ENCODE assay signal across 8 cellular contexts in the genomic region with DNA sequence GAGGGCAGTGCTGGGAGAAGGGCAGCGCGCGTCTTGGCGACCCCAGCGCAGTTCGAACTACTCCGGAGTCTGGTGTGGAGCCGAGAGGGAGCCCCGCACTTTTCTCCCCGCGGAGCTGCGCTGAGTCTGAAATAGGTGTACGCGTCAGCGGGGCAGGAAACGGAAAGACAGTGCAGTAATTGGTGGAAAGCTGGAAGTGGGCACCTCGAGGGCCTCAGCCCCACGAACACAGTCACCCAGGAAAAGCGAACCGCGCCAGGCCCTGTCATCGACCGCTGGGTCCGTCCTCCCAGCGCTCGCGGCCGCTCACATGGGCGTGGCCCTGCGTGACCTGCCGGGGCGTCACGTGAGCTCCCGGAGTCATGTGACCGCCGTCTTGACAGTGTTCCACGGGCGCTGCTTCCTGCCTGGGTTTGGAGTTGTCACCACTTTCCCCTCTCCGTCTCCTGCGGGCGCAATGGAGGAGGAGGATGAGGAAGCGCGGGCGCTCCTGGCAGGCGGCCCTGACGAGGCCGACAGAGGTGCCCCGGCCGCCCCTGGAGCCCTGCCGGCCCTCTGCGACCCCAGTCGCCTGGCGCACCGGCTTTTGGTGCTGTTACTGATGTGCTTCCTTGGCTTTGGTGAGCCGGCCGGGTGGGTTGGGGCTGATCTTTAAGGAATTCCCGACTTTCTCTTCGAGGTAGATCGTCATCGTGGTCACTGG. TPM values are rescaled to one million over a fixed set of nuclear protein-coding genes. Genes with fewer than 3 reads are reported as not detected.
DNase-seq lines count a peak whose midpoint lies in the region; ATAC-seq and TF ChIP-seq lines count a peak whose summit lies in the region.

A gene with protein sequence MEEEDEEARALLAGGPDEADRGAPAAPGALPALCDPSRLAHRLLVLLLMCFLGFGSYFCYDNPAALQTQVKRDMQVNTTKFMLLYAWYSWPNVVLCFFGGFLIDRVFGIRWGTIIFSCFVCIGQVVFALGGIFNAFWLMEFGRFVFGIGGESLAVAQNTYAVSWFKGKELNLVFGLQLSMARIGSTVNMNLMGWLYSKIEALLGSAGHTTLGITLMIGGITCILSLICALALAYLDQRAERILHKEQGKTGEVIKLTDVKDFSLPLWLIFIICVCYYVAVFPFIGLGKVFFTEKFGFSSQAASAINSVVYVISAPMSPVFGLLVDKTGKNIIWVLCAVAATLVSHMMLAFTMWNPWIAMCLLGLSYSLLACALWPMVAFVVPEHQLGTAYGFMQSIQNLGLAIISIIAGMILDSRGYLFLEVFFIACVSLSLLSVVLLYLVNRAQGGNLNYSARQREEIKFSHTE (plus strand): TSS at position 359 of the 703 bp plus-strand sequence. CDS start 99 bp downstream, at position 458.

- no TSS peak for BruUV-seq in PC-9 (replicated peaks; lab: Mats Ljungman, UMichigan)

- in situ Hi-C loops in KBM-7 (cut with MboI; ENCODE audit: low pct_unique_long_range_greater_than_20kb, low sequenced_read_pairs): no loop called here

- H3K4me3 ChIP-seq in PC-9: peak within 1 kb of the TSS; percentile 82
- H3K4me3 ChIP-seq in epithelial cell of proximal tubule (ENCODE audit: low read depth, low read length): peak within 1 kb of the TSS; percentile 84

- intact Hi-C loops in PC-9 (cut with micrococcal nuclease; ENCODE audit: unreplicated experiment): loop anchor here (2.0 kb wide), 1 partner anchor 231 kb away; a partner anchor contains a TSS

- peaks cover 35% of the 10 kb centered on the region for H3K4me1 ChIP-seq in PC-9 (replicated peaks; ENCODE audit: insufficient read depth)

- H3K4me2 ChIP-seq in PC-9: peak within 1 kb of the TSS; percentile 91

- peak within 1 kb of the TSS; percentile 100 for H2AFZ ChIP-seq in PC-9

- H3K27ac ChIP-seq in PC-9: peak within 1 kb of the TSS; percentile 43; the same call in 1 of the 2 replicates

- H3K9me3 ChIP-seq in PC-9 (ENCODE audit: insufficient read depth, low read depth): no peaks in the 10 kb centered on the region

- H3K79me2 ChIP-seq in PC-9 (ENCODE audit: low read depth): peaks cover 21% of the 10 kb centered on the region

- no peaks in the 10 kb centered on the region for H3K9me2 ChIP-seq in PC-9 (ENCODE audit: insufficient read depth)

- H4K20me1 ChIP-seq in PC-9 (ENCODE audit: insufficient read depth): no peaks in the 10 kb centered on the region

- ATAC-seq in GM21717 (IDR thresholded peaks at IDR 0.05; ENCODE audit: unreplicated experiment): peak; percentile 99

- 0 out of 2 replicates have a peak, but pooled peaks cover 8% of the 10 kb centered on the region for H3K36me3 ChIP-seq in PC-9 (ENCODE audit: low read depth)

- CTCF ChIA-PET in PC-9 (lab: Charles Lee): interaction anchor here (1.0 kb wide), 2 partner anchors 15 to 74 kb away, joined by 3 to 6 read pairs; no protein-coding TSS in a partner anchor

- POLR2A ChIA-PET in PC-9 (lab: Charles Lee; ENCODE audit: unreplicated experiment): interaction anchor here (0.6 kb wide), 2 partner anchors 9 to 369 kb away, joined by 8 read pairs; no protein-coding TSS in a partner anchor

- DNase-seq in DMS153 treated with DMSO at 0.1 percent for 48 hours (lab: John Stamatoyannopoulos, UW; ENCODE audit: unreplicated experiment) (peak; percentile 55), KBM-7 (peak; percentile 93), PC-9 (peak; percentile 83 to 92), epithelial cell of proximal tubule (ENCODE audit: low read depth) (peak; percentile 31), mucosa of gallbladder (ENCODE audit: low spot score) (peak; percentile 96)
- DNase-seq in activated T-cell treated with anti-CD3 and anti-CD28 coated beads, Interleukin-2, amount 50 U/mL, for 1 hour: peak; percentile 86
- DNase-seq in stimulated activated CD8-positive, alpha-beta memory T cell treated with anti-CD3 and anti-CD28 coated beads, Interleukin-4, amount 100 ng/mL, for 4 hours (ENCODE audit: low read depth in 2 of 2, low spot score in 1 of 2): peak; percentile 67 to 80

- no peaks in the 10 kb centered on the region for H3K27me3 ChIP-seq in PC-9 (ENCODE audit: insufficient read depth, low read depth)

- H3F3A ChIP-seq in PC-9 (ENCODE audit: insufficient read depth, low read depth): peaks cover 7% of the 10 kb centered on the region; the same call in 1 of the 2 replicates

- no peak for TF ChIP-seq CTCF in PC-9 (conservative IDR thresholded peaks at IDR 0.05)
- no peak for TF ChIP-seq CTCF in epithelial cell of proximal tubule (conservative IDR thresholded peaks at IDR 0.05; ENCODE audit: low read depth, low read length)

RNA-seq across cellular contexts. Expression of the gene that starts here (rescaled TPM):
- total RNA-seq in PC-9 (2021): 31.0 and 38.6 TPM in 2 replicates
- total RNA-seq in epithelial cell of proximal tubule: 27.8 and 32.8 TPM in 2 replicates
- 53.1 TPM for total RNA-seq in mucosa of gallbladder

Comparison
In these comparisons a context has a peak if more than half of its experiments do, and no peak if none do; other contexts are left out.
1. Peak in every context shown above with its lines: DNase-seq, ATAC-seq, H3K4me3 ChIP-seq and H3K27ac ChIP-seq.
2. DNase-seq: peak in every context shown above with its lines; median percentile 96 in mucosa of gallbladder; 93 in KBM-7; 88 in PC-9; 86 in activated T-cell treated with anti-CD3 and anti-CD28 coated beads, Interleukin-2, amount 50 U/mL, for 1 hour; 74 in stimulated activated CD8-positive, alpha-beta memory T cell treated with anti-CD3 and anti-CD28 coated beads, Interleukin-4, amount 100 ng/mL, for 4 hours; 55 in DMS153 treated with DMSO at 0.1 percent for 48 hours; 31 in epithelial cell of proximal tubule.